In genomic region chr2:217637268-217637615, GRCh38 we compare ENCODE assay signal across 17 cellular contexts.
DNase-seq lines count a peak whose midpoint lies in the region; ATAC-seq and TF ChIP-seq lines count a peak whose summit lies in the region.
"Had no signal": no experiment of that assay in that cellular context is flagged by ENCODE, and none has a peak within 500 bp of the region (broad histone marks: within the 10 kb centered on the region; RNA-seq: fewer than 3 reads in every experiment).

No MANE protein-coding gene starts in this region.

- intact Hi-C loops in left ventricle myocardium inferior (cut with micrococcal nuclease) (no loop called here), right cardiac atrium (cut with DNase I) (no loop called here)

- no peak for DNase-seq in left ventricle myocardium inferior
- DNase-seq in right cardiac atrium: no peak
- no peak for DNase-seq in WERI-Rb-1
- no peak for DNase-seq in activated CD4-positive, CD25-positive, alpha-beta regulatory T cell (lab: John Stamatoyannopoulos, UW)
- no peak for DNase-seq in GM03348 (ENCODE audit: low spot score)
- DNase-seq in foreskin melanocyte: no peak
- DNase-seq: HFFc6, KG1, NCI-H1417 treated with DMSO at 0.1 percent for 48 hours, NCI-H2029 treated with DMSO at 0.1 percent for 48 hours, NCI-H345, NCI-H69 had no signal

- H3K4me1 Mint-ChIP-seq in nephron: peaks cover 55% of the 10 kb centered on the region

- no peaks in the 10 kb centered on the region for H3K27me3 ChIP-seq in left ventricle myocardium inferior (ENCODE audit: low read depth)
- H3K27me3 ChIP-seq in right cardiac atrium (ENCODE audit: control insufficient read depth, insufficient read depth): no peaks in the 10 kb centered on the region
- H3K27me3 ChIP-seq in WERI-Rb-1 (ENCODE audit: insufficient read depth, low read depth, severe bottlenecking): no peaks in the 10 kb centered on the region

- peak overlapping the region; percentile 16 to 96 (median 78) for H3K27ac Mint-ChIP-seq in nephron
- H3K27ac Mint-ChIP-seq: HFFc6 had no signal

- no peaks in the 10 kb centered on the region for H3K27me3 Mint-ChIP-seq in nephron (ENCODE audit: low read depth)

- H3K4me3 Mint-ChIP-seq in nephron: peak overlapping the region in 1 of 3 experiments; percentile 31
- H3K4me3 Mint-ChIP-seq: HFFc6 had no signal

- peaks cover 53% of the 10 kb centered on the region for H3K4me1 ChIP-seq in left ventricle myocardium inferior
- H3K4me1 ChIP-seq in right cardiac atrium (ENCODE audit: control insufficient read depth, insufficient read depth, low read length): peaks cover 23% of the 10 kb centered on the region
- H3K4me1 ChIP-seq: A549 had no signal

- no peak overlapping the region for H3K4me3 ChIP-seq in left ventricle myocardium inferior
- H3K4me3 ChIP-seq in right cardiac atrium (ENCODE audit: low read length): no peak overlapping the region
- no peak overlapping the region for H3K4me3 ChIP-seq in WERI-Rb-1 (ENCODE audit: low read depth, low read length)
- H3K4me3 ChIP-seq: A549 had no signal

- TF ChIP-seq CTCF in left ventricle myocardium inferior (IDR thresholded peaks at IDR 0.05; ENCODE audit: borderline replicate concordance) (no peak), WERI-Rb-1 (IDR thresholded peaks at IDR 0.05; ENCODE audit: low read depth, low read length) (no peak), nephron (IDR thresholded peaks at IDR 0.05; ENCODE audit: unreplicated experiment in 3 of 3) (no peak)

- 65% methylated on average over 3 of the region's 3 CpGs for WGBS in right cardiac atrium

- no peaks in the 10 kb centered on the region for H3K36me3 ChIP-seq in left ventricle myocardium inferior
- H3K36me3 ChIP-seq in WERI-Rb-1: no peaks in the 10 kb centered on the region

- H3K27ac ChIP-seq in left ventricle myocardium inferior (replicated peaks): peak overlapping the region; percentile 10
- H3K27ac ChIP-seq in right cardiac atrium (ENCODE audit: low read length): no peak overlapping the region
- peak overlapping the region; percentile 54 for H3K27ac ChIP-seq in WERI-Rb-1
- H3K27ac ChIP-seq: A549, C4-2B had no signal

- no peaks in the 10 kb centered on the region for H3K9me3 Mint-ChIP-seq in nephron
- H3K9me3 Mint-ChIP-seq: HFFc6 had no signal

- no peak for ATAC-seq in right cardiac atrium
- no peak for ATAC-seq in GM18519 (IDR thresholded peaks at IDR 0.05; ENCODE audit: low FRiP score, unreplicated experiment)
- ATAC-seq: A549, HepG2 had no signal

- H3K9me3 ChIP-seq in left ventricle myocardium inferior (replicated peaks) (no peaks in the 10 kb centered on the region), right cardiac atrium (ENCODE audit: control insufficient read depth, low read length) (no peaks in the 10 kb centered on the region), WERI-Rb-1 (ENCODE audit: severe bottlenecking) (no peaks in the 10 kb centered on the region)
- H3K9me3 ChIP-seq: A549 had no signal

- no peaks in the 10 kb centered on the region for H3K36me3 Mint-ChIP-seq in nephron (ENCODE audit: low read depth)
